23 cellular contexts compared by ENCODE assay signal in the genomic region with DNA sequence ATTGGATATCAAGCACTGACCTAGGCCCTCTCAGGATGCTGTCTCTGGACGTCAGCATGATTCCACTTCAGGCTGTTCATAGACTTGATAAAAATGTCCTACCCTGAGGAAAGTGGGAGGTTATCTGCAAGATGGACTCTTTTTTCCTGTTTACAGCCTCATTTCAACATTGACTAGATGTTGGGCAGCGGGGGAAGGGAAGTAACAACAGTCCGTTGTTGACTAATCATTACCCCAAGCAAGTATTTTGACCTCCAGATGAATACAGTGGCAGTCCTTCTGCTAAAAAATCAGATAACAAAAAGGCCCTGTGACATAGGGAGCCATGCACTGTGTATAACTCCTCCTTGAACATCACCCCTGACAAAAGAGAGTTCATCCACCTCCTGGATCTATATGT. TPM values are rescaled to one million over a fixed set of nuclear protein-coding genes. Genes with fewer than 3 reads are reported as not detected.
DNase-seq lines count a peak whose midpoint lies in the region; ATAC-seq, FAIRE-seq and TF ChIP-seq lines count a peak whose summit lies in the region.
"Had no signal": no experiment of that assay in that cellular context is flagged by ENCODE, and none has a peak within 500 bp of the region (broad histone marks: within the 10 kb centered on the region; RNA-seq: fewer than 3 reads in every experiment).

No MANE protein-coding gene starts in this region.

- H3K4me1 Mint-ChIP-seq in naive thymus-derived CD4-positive, alpha-beta T cell = peaks cover 8 to 14% (median 11%) of the 10 kb centered on the region in 7 donors
- H3K4me1 Mint-ChIP-seq in GM23338 = peaks cover 10% of the 10 kb centered on the region; the same call in 2 of the 3 replicates

- POLR2A ChIA-PET in HepG2 (lab: Yijun Ruan, JAX) = no interaction called here
- POLR2A ChIA-PET in naive thymus-derived CD4-positive, alpha-beta T cell (lab: Charles Lee) = interaction anchor here (0.6 kb wide), 1 partner anchor 30 kb away, joined by 3 read pairs; no protein-coding TSS in a partner anchor

- peaks cover 0 to 8% (median 0%) of the 10 kb centered on the region in 5 donors for H3K27me3 Mint-ChIP-seq in naive thymus-derived CD4-positive, alpha-beta T cell
- peaks cover 11% of the 10 kb centered on the region for H3K27me3 Mint-ChIP-seq in GM23338 (ENCODE audit: insufficient read depth, low read depth, poor library complexity)
- H3K27me3 Mint-ChIP-seq: activated CD8-positive, alpha-beta memory T cell treated with anti-CD3 and anti-CD28 coated beads, Interleukin-2, amount 10 ng/mL, durations not matched to agents 7 days and 5 days had no signal

- H3K27me3 ChIP-seq in liver (ENCODE audit: control insufficient read depth in 4 of 4, insufficient read depth in 4 of 4, low read length in 3 of 4) (no peaks in the 10 kb centered on the region), HepG2 (ENCODE audit: control insufficient read depth in 1 of 2, insufficient read depth in 2 of 2, low read length in 2 of 2) (peaks cover 2 to 32% of the 10 kb centered on the region in 2 experiments; a peak in 3 of 5 replicates), esophagus squamous epithelium (no peaks in the 10 kb centered on the region), GM23338 (ENCODE audit: insufficient read depth) (peaks cover 20% of the 10 kb centered on the region)
- no peaks in the 10 kb centered on the region for H3K27me3 ChIP-seq in naive thymus-derived CD4-positive, alpha-beta T cell (ENCODE audit: control insufficient read depth in 2 of 2, insufficient read depth in 2 of 2, low read length in 2 of 2)
- H3K27me3 ChIP-seq: MG63, vagina had no signal

- H3K4me2 ChIP-seq in HepG2 (ENCODE audit: low read depth, low read length) (no peak overlapping the region), GM23338 (no peak overlapping the region)
- H3K4me2 ChIP-seq: SK-N-SH had no signal

- H3F3A ChIP-seq in GM23338 (replicated peaks; ENCODE audit: low read depth) = no peaks in the 10 kb centered on the region; the same call in 1 of the 2 replicates

- ATAC-seq in HepG2 = no peak
- peak; percentile 42 for ATAC-seq in naive thymus-derived CD4-positive, alpha-beta T cell
- ATAC-seq in GM23338 = no peak
- no peak for ATAC-seq in HG03354 (IDR thresholded peaks at IDR 0.05; ENCODE audit: poor library complexity, severe bottlenecking, unreplicated experiment)
- ATAC-seq: activated CD8-positive, alpha-beta memory T cell treated with anti-CD3 and anti-CD28 coated beads, Interleukin-2, amount 10 ng/mL, durations not matched to agents 7 days and 5 days; activated T-cell treated with anti-CD3 and anti-CD28 coated beads, Interleukin-2, amount 50 U/mL, for 72 hours had no signal

- H3K36me3 ChIP-seq in liver (ENCODE audit: control insufficient read depth in 4 of 4, insufficient read depth in 3 of 4, low read depth in 1 of 4, low read length in 3 of 4) = no peaks in the 10 kb centered on the region
- no peaks in the 10 kb centered on the region for H3K36me3 ChIP-seq in HepG2 (replicated peaks in 1 of 2; ENCODE audit: control insufficient read depth in 1 of 2, insufficient read depth in 2 of 2, low read length in 2 of 2)
- H3K36me3 ChIP-seq in esophagus squamous epithelium = peaks cover 0 to 18% (median 0%) of the 10 kb centered on the region in 3 donors
- H3K36me3 ChIP-seq in naive thymus-derived CD4-positive, alpha-beta T cell (ENCODE audit: control insufficient read depth in 2 of 3, insufficient read depth in 3 of 3, low read length in 3 of 3) = no peaks in the 10 kb centered on the region
- no peaks in the 10 kb centered on the region for H3K36me3 ChIP-seq in GM23338 (ENCODE audit: insufficient read depth)
- H3K36me3 ChIP-seq: MG63, vagina had no signal

- TF ChIP-seq CTCF in liver (IDR thresholded peaks at IDR 0.05; ENCODE audit: low read depth, low read length, missing input control) (no peak), HepG2 (CRISPR knock-in tag; IDR thresholded peaks at IDR 0.05) (no peak), esophagus squamous epithelium (IDR thresholded peaks at IDR 0.05) (no peak), GM23338 (conservative IDR thresholded peaks at IDR 0.05; ENCODE audit: low read depth in 2 of 2) (no peak)

- WGBS in liver = 44% methylated on average over 3 of the region's 3 CpGs
- 7% methylated on average over 3 of the region's 3 CpGs for WGBS in HepG2 (ENCODE audit: low lambda C conversion rate)
- WGBS in esophagus squamous epithelium, 2 donors = 60 to 82% methylated on average over 3 of the region's 3 CpGs

- CTCF ChIA-PET in HepG2 (lab: Yijun Ruan, JAX; ENCODE audit: low intra/inter-chr PET ratio, low total read pairs) = no interaction called here
- CTCF ChIA-PET in naive thymus-derived CD4-positive, alpha-beta T cell (lab: Charles Lee) = no interaction called here

- H3K4me3 ChIP-seq in liver (ENCODE audit: low read depth in 1 of 3, low read length in 3 of 3) (no peak overlapping the region), HepG2 (replicated peaks in 1 of 3; ENCODE audit: insufficient read depth in 1 of 3, low read depth in 2 of 3, low read length in 3 of 3) (no peak overlapping the region), esophagus squamous epithelium (no peak overlapping the region), GM23338 (no peak overlapping the region)
- H3K4me3 ChIP-seq in naive thymus-derived CD4-positive, alpha-beta T cell (ENCODE audit: low read length) = no peak overlapping the region
- H3K4me3 ChIP-seq: GM12878, MG63, vagina had no signal

- no peaks in the 10 kb centered on the region for H3K9me3 Mint-ChIP-seq in naive thymus-derived CD4-positive, alpha-beta T cell
- no peaks in the 10 kb centered on the region for H3K9me3 Mint-ChIP-seq in GM23338
- H3K9me3 Mint-ChIP-seq: activated T-cell treated with anti-CD3 and anti-CD28 coated beads, Interleukin-2, amount 50 U/mL, for 72 hours had no signal

- TF ChIP-seq RAD21 in liver (IDR thresholded peaks at IDR 0.05) (peak in 1 of 2 donors; percentile 28), HepG2 (CRISPR knock-in tag; IDR thresholded peaks at IDR 0.05) (no peak)

- H4K20me1 ChIP-seq in HepG2 (ENCODE audit: insufficient read depth, low read length) (no peaks in the 10 kb centered on the region), GM23338 (replicated peaks; ENCODE audit: insufficient read depth) (no peaks in the 10 kb centered on the region)

- no peak for TF ChIP-seq EP300 in HepG2 (IDR thresholded peaks at IDR 0.05; ENCODE audit: low read depth in 2 of 2, low read length in 2 of 2)
- no peak for TF ChIP-seq EP300 in HepG2 (CRISPR knock-in tag; IDR thresholded peaks at IDR 0.05; ENCODE audit: borderline replicate concordance)

- H3K27ac ChIP-seq in liver (ENCODE audit: low read depth in 1 of 2, low read length in 2 of 2) (peak overlapping the region; percentile 29 to 74), HepG2 (ENCODE audit: extremely low read length, insufficient read depth, low read length) (no peak overlapping the region), esophagus squamous epithelium (peak overlapping the region in 3 of 4 donors; percentile 7 to 57 (median 9)), GM23338 (ENCODE audit: low read depth) (no peak overlapping the region)
- H3K27ac ChIP-seq in naive thymus-derived CD4-positive, alpha-beta T cell (ENCODE audit: low read depth, low read length) = no peak overlapping the region
- H3K27ac ChIP-seq: vagina had no signal

- no peak overlapping the region for H3K27ac Mint-ChIP-seq in naive thymus-derived CD4-positive, alpha-beta T cell
- no peak overlapping the region for H3K27ac Mint-ChIP-seq in GM23338
- H3K27ac Mint-ChIP-seq: activated CD8-positive, alpha-beta memory T cell treated with anti-CD3 and anti-CD28 coated beads, Interleukin-2, amount 10 ng/mL, durations not matched to agents 7 days and 5 days; activated T-cell treated with anti-CD3 and anti-CD28 coated beads, Interleukin-2, amount 50 U/mL, for 72 hours had no signal

- H3K9ac ChIP-seq in liver (ENCODE audit: low read depth in 1 of 2, low read length in 2 of 2) (no peak overlapping the region), HepG2 (ENCODE audit: insufficient read depth, low read depth, low read length) (no peak overlapping the region)
- H3K9ac ChIP-seq: SK-N-SH had no signal

- intact Hi-C loops in HepG2 (cut with micrococcal nuclease; ENCODE audit: unreplicated experiment) (no loop called here), esophagus squamous epithelium (cut with DNase I) (no loop called here)
- intact Hi-C loops in naive thymus-derived CD4-positive, alpha-beta T cell (cut with micrococcal nuclease) = no loop called here

- H3K4me1 ChIP-seq in liver (ENCODE audit: control insufficient read depth in 4 of 4, insufficient read depth in 4 of 4, low read length in 3 of 4) (peaks cover 2 to 15% (median 4%) of the 10 kb centered on the region in 4 donors), HepG2 (ENCODE audit: insufficient read depth, low read length) (peaks cover 3% of the 10 kb centered on the region), esophagus squamous epithelium (peaks cover 3 to 46% (median 22%) of the 10 kb centered on the region in 3 donors), GM23338 (ENCODE audit: insufficient read depth) (peaks cover 9% of the 10 kb centered on the region)
- peaks cover 5 to 8% of the 10 kb centered on the region in 2 donors for H3K4me1 ChIP-seq in naive thymus-derived CD4-positive, alpha-beta T cell (ENCODE audit: control insufficient read depth in 2 of 2, insufficient read depth in 2 of 2, low read length in 2 of 2)

- peaks cover 3% of the 10 kb centered on the region; the same call in 1 of the 2 replicates for H3K9me2 ChIP-seq in GM23338 (ENCODE audit: insufficient read depth)
- H3K9me2 ChIP-seq: SK-N-SH had no signal

- H3K4me3 Mint-ChIP-seq in naive thymus-derived CD4-positive, alpha-beta T cell = no peak overlapping the region
- no peak overlapping the region for H3K4me3 Mint-ChIP-seq in GM23338
- H3K4me3 Mint-ChIP-seq: activated CD8-positive, alpha-beta memory T cell treated with anti-CD3 and anti-CD28 coated beads, Interleukin-2, amount 10 ng/mL, durations not matched to agents 7 days and 5 days; activated T-cell treated with anti-CD3 and anti-CD28 coated beads, Interleukin-2, amount 50 U/mL, for 72 hours had no signal

- BruUV-seq in HepG2 (replicated peaks; lab: Mats Ljungman, UMichigan) = no TSS peak

- H2AFZ ChIP-seq in HepG2 (ENCODE audit: low read length) = no peak overlapping the region
- H2AFZ ChIP-seq in GM23338 = no peak overlapping the region

- no peak for DNase-seq in HepG2 (ENCODE audit: low spot score)
- DNase-seq in esophagus squamous epithelium (lab: John Stamatoyannopoulos, UW) = no peak
- no peak for DNase-seq in naive thymus-derived CD4-positive, alpha-beta T cell
- DNase-seq in effector CD4-positive, alpha-beta T cell = no peak
- DNase-seq in stimulated activated CD4-positive, alpha-beta T cell treated with anti-CD3 and anti-CD28 coated beads, Interleukin-4, amount 100 ng/mL, for 4 hours = no peak
- no peak for DNase-seq in GM23338 (ENCODE audit: low spot score)
- DNase-seq: activated CD4-positive, alpha-beta T cell treated with anti-CD3 and anti-CD28 coated beads, Interleukin-2, amount 50 U/mL, for 1 hour; activated CD8-positive, alpha-beta memory T cell treated with anti-CD3 and anti-CD28 coated beads, Interleukin-2, amount 10 ng/mL, durations not matched to agents 7 days and 5 days; activated naive CD4-positive, alpha-beta T cell treated with Interleukin-2 at 50 U/mL for 16 hours; activated T-cell treated with anti-CD3 and anti-CD28 coated beads, Interleukin-2, amount 50 U/mL, for 72 hours; cortex of kidney; GOT3; left colon; MG63; NCI-H1694; NCI-H2171; NCI-H526; SK-N-SH; stimulated activated CD4-positive, alpha-beta T cell treated with anti-CD3 and anti-CD28 coated beads, Interleukin-1b, Interleukin-23, amount 100 ng/mL, for 48 hours had no signal

- FAIRE-seq in HepG2 (lab: Jason Lieb, UNC) = no peak

- TF ChIP-seq POLR2A in HepG2 (IDR thresholded peaks at IDR 0.05; ENCODE audit: insufficient read depth in 1 of 2, low read depth in 2 of 2, low read length in 2 of 2) = no peak
- TF ChIP-seq POLR2A in esophagus squamous epithelium (IDR thresholded peaks at IDR 0.05) = no peak

- H3K9me3 ChIP-seq in liver (ENCODE audit: control insufficient read depth in 4 of 4, low read length in 3 of 4) (no peaks in the 10 kb centered on the region), HepG2 (ENCODE audit: low read length) (no peaks in the 10 kb centered on the region), esophagus squamous epithelium (no peaks in the 10 kb centered on the region)
- H3K9me3 ChIP-seq in naive thymus-derived CD4-positive, alpha-beta T cell (ENCODE audit: control insufficient read depth in 2 of 3, low read length in 3 of 3) = no peaks in the 10 kb centered on the region
- H3K9me3 ChIP-seq: MG63, SK-N-SH, vagina had no signal

- peaks cover 0 to 18% (median 17%) of the 10 kb centered on the region in 5 donors for H3K36me3 Mint-ChIP-seq in naive thymus-derived CD4-positive, alpha-beta T cell
- H3K36me3 Mint-ChIP-seq in GM23338 (ENCODE audit: low read depth) = no peaks in the 10 kb centered on the region

- H3K79me2 ChIP-seq in HepG2 (ENCODE audit: insufficient read depth, low read length) = no peaks in the 10 kb centered on the region
- H3K79me2 ChIP-seq in GM23338 (replicated peaks; ENCODE audit: insufficient read depth) = no peaks in the 10 kb centered on the region

- in situ Hi-C loops in HepG2 (cut with HindIII; ENCODE audit: extremely low pct_ligation_motif_present, low pct_unique_long_range_greater_than_20kb) = loop anchor here (25.0 kb wide), 1 partner anchor 708 kb away; no protein-coding TSS in a partner anchor

RNA-seq across cellular contexts. Expression of gene NPL, which starts 5.2 kb away (rescaled TPM):
- 10 to 100 TPM; 17.2 to 47.3 TPM for total RNA-seq in liver
- 10 to 100 TPM in 1 of 2 donors, 1 to 10 TPM in 1; 8.5 to 14.7 TPM for polyA plus RNA-seq in liver
- 0.04 TPM in 1 of 2 replicates, not detected in the other for total RNA-seq in HepG2 (2016; rRNA removed; fragmentation: Illumina TruSeq; extraction: Trizol)
- total RNA-seq in HepG2 (2016; cell fraction: cytosol; rRNA removed; fragmentation: Illumina TruSeq; extraction: Trizol; ENCODE audit: low read depth) = not detected in 2 replicates
- 0.07 and 0.15 TPM in 2 replicates for total RNA-seq in HepG2 (2016; cell fraction: insoluble cytoplasmic fraction; rRNA removed; fragmentation: Illumina TruSeq; extraction: Trizol)
- not detected in 2 replicates for total RNA-seq in HepG2 (2016; cell fraction: membrane; rRNA removed; fragmentation: Illumina TruSeq; extraction: Trizol)
- total RNA-seq in HepG2 (2016; cell fraction: nucleus; rRNA removed; fragmentation: Illumina TruSeq; extraction: Trizol) = not detected in 2 replicates
- polyA plus RNA-seq in HepG2 (2011; rRNA removed) = 0.03 and 0.07 TPM in 2 replicates
- polyA plus RNA-seq in HepG2 (2011; cell fraction: cytosol; rRNA removed) = not detected in 2 replicates
- polyA plus RNA-seq in HepG2 (2011; cell fraction: nucleus; rRNA removed) = not detected in 2 replicates
- polyA plus RNA-seq in HepG2 (2012) = 0.05 TPM in 1 of 2 replicates, not detected in the other
- not detected in 2 replicates for polyA plus RNA-seq in HepG2 (2016; cell fraction: cytosol; fragmentation: Illumina TruSeq; extraction: Trizol; ENCODE audit: low read depth)
- 0.11 and 0.19 TPM in 2 replicates for polyA plus RNA-seq in HepG2 (2016; cell fraction: insoluble cytoplasmic fraction; fragmentation: Illumina TruSeq; extraction: Trizol; ENCODE audit: low read depth)
- not detected in 2 replicates for polyA plus RNA-seq in HepG2 (2016; cell fraction: membrane; fragmentation: Illumina TruSeq; extraction: Trizol; ENCODE audit: low read depth)
- not detected in 2 replicates for polyA plus RNA-seq in HepG2 (2016; cell fraction: nucleus; fragmentation: Illumina TruSeq; extraction: Trizol; ENCODE audit: insufficient read depth, low read depth)
- 4.7 TPM in 1 of 2 replicates, not detected in the other for polyA minus RNA-seq in HepG2 (2011; rRNA and poly(A)+ RNA removed; ENCODE audit: low replicate concordance)
- not detected in 2 replicates for polyA minus RNA-seq in HepG2 (2011; cell fraction: cytosol; rRNA and poly(A)+ RNA removed)
- polyA minus RNA-seq in HepG2 (2011; cell fraction: nucleus; rRNA and poly(A)+ RNA removed) = not detected in 2 replicates
- 10 to 100 TPM in 3 of 4 donors, 1 to 10 TPM in 1; 7.8 to 16.2 (median 12.6) TPM for total RNA-seq in esophagus squamous epithelium
- 10 to 100 TPM in 2 of 5 experiments, 1 to 10 TPM in 3; 3.0 to 20.8 (median 9.9) TPM for total RNA-seq in naive thymus-derived CD4-positive, alpha-beta T cell
- polyA plus RNA-seq in naive thymus-derived CD4-positive, alpha-beta T cell = 1 to 10 TPM; 5.3 to 6.9 TPM
- 1.2 and 2.8 TPM in 2 replicates for total RNA-seq in GM23338 (2014; rRNA removed; shearing (Covaris generic))
- polyA plus RNA-seq in GM23338 (2016; fragmentation: Nextera tagmentation; extraction: Ambion mirVana) = 2.4 TPM in 2 replicates

RNA-seq across cellular contexts. Expression of gene DHX9, which starts 44.3 kb away (rescaled TPM):
- total RNA-seq in liver = 100 to 1,000 TPM in 1 of 2 donors, 10 to 100 TPM in 1; 63.2 to 108 TPM
- polyA plus RNA-seq in liver = 10 to 100 TPM; 23.1 to 31.4 TPM
- total RNA-seq in HepG2 (2016; rRNA removed; fragmentation: Illumina TruSeq; extraction: Trizol) = 211 and 292 TPM in 2 replicates
- total RNA-seq in HepG2 (2016; cell fraction: cytosol; rRNA removed; fragmentation: Illumina TruSeq; extraction: Trizol; ENCODE audit: low read depth) = 16.1 and 20.6 TPM in 2 replicates
- 213 and 291 TPM in 2 replicates for total RNA-seq in HepG2 (2016; cell fraction: insoluble cytoplasmic fraction; rRNA removed; fragmentation: Illumina TruSeq; extraction: Trizol)
- 42.1 and 50.4 TPM in 2 replicates for total RNA-seq in HepG2 (2016; cell fraction: membrane; rRNA removed; fragmentation: Illumina TruSeq; extraction: Trizol)
- total RNA-seq in HepG2 (2016; cell fraction: nucleus; rRNA removed; fragmentation: Illumina TruSeq; extraction: Trizol) = 202 and 214 TPM in 2 replicates
- 73.0 and 84.8 TPM in 2 replicates for polyA plus RNA-seq in HepG2 (2011; rRNA removed)
- polyA plus RNA-seq in HepG2 (2011; cell fraction: cytosol; rRNA removed) = 58.2 and 75.5 TPM in 2 replicates
- 60.1 and 67.7 TPM in 2 replicates for polyA plus RNA-seq in HepG2 (2011; cell fraction: nucleus; rRNA removed)
- 68.2 and 72.8 TPM in 2 replicates for polyA plus RNA-seq in HepG2 (2012)
- 10.6 and 12.5 TPM in 2 replicates for polyA plus RNA-seq in HepG2 (2016; cell fraction: cytosol; fragmentation: Illumina TruSeq; extraction: Trizol; ENCODE audit: low read depth)
- 227 and 240 TPM in 2 replicates for polyA plus RNA-seq in HepG2 (2016; cell fraction: insoluble cytoplasmic fraction; fragmentation: Illumina TruSeq; extraction: Trizol; ENCODE audit: low read depth)
- polyA plus RNA-seq in HepG2 (2016; cell fraction: membrane; fragmentation: Illumina TruSeq; extraction: Trizol; ENCODE audit: low read depth) = 25.1 and 29.4 TPM in 2 replicates
- 148 and 178 TPM in 2 replicates for polyA plus RNA-seq in HepG2 (2016; cell fraction: nucleus; fragmentation: Illumina TruSeq; extraction: Trizol; ENCODE audit: insufficient read depth, low read depth)
- 84.1 and 281 TPM in 2 replicates for polyA minus RNA-seq in HepG2 (2011; rRNA and poly(A)+ RNA removed; ENCODE audit: low replicate concordance)
- 66.0 and 78.2 TPM in 2 replicates for polyA minus RNA-seq in HepG2 (2011; cell fraction: cytosol; rRNA and poly(A)+ RNA removed)
- 231 and 260 TPM in 2 replicates for polyA minus RNA-seq in HepG2 (2011; cell fraction: nucleus; rRNA and poly(A)+ RNA removed)
- 100 to 1,000 TPM in 1 of 4 donors, 10 to 100 TPM in 3; 50.5 to 110 (median 81.2) TPM for total RNA-seq in esophagus squamous epithelium
- total RNA-seq in naive thymus-derived CD4-positive, alpha-beta T cell = 100 to 1,000 TPM; 207 to 299 (median 227) TPM
- 100 to 1,000 TPM in 1 of 2 donors, 10 to 100 TPM in 1; 96.9 to 154 TPM for polyA plus RNA-seq in naive thymus-derived CD4-positive, alpha-beta T cell
- 239 and 262 TPM in 2 replicates for total RNA-seq in GM23338 (2014; rRNA removed; shearing (Covaris generic))
- polyA plus RNA-seq in GM23338 (2016; fragmentation: Nextera tagmentation; extraction: Ambion mirVana) = 127 and 151 TPM in 2 replicates

Comparison
In these comparisons a context has a peak if more than half of its experiments do, and no peak if none do; other contexts are left out.
1. H3K27ac ChIP-seq: peak in liver (2 of 2) and esophagus squamous epithelium (3 of 4); none in HepG2 (single experiment), naive thymus-derived CD4-positive, alpha-beta T cell (single experiment) and GM23338 (single experiment).